In the genomic region with DNA sequence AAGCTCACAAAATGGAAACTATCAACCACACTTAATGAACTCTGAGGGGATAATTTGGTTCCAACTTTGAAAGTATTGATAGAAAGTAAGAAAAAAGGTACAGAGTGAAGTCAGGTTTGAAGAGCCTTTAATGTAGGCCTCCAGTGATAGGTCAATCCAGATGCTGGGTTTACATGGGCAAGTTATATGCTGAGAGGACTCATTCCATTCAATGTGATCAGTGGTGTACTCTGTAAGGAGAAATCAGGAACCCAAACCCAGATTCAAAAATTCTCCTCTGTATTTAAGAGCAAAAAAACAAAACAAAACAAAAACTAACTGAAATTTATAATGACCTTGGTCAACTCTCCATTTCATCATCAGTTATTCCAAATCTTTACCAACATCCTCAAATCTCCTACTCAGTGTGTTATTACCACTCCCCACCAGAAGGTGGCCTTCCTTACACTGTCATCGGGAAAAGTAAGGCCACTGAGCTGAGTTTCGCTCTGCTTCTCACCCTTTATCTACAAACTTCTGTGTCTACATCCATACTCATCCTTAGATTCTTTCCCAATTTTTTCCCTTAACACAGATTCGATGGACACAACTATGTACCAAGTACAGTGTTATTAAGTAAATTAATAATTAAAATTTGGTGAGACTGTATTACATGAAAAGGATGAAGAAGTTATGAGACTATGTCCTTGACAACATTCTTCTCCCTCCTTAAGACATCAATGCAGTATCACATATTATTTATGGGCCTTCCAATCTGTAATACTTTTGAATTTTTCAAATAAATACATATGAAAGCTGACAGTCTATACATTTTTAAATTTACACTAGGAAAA, we compare ENCODE assay signal across 8 cellular contexts.
DNase-seq lines count a peak whose midpoint lies in the region; ATAC-seq and TF ChIP-seq lines count a peak whose summit lies in the region.

No MANE protein-coding gene starts in this region.

- H3K27ac Mint-ChIP-seq in CD4-positive, alpha-beta T cell: peak overlapping the region; percentile 1
- no peak overlapping the region for H3K27ac Mint-ChIP-seq in activated CD8-positive, alpha-beta T cell treated with anti-CD3 and anti-CD28 coated beads for 36 hours
- H3K27ac Mint-ChIP-seq in naive B cell: peak overlapping the region in 3 of 6 donors; percentile 27 to 66 (median 59)

- H3K4me1 ChIP-seq in tibial artery: no peaks in the 10 kb centered on the region

- intact Hi-C loops in CD4-positive, alpha-beta T cell (cut with DNase I, micrococcal nuclease): loop anchor here (1.0 to 5.0 kb wide), 6 partner anchors 102 to 385 kb away; a partner anchor contains a TSS
- intact Hi-C loops in activated CD8-positive, alpha-beta T cell treated with anti-CD3 and anti-CD28 coated beads for 36 hours (cut with micrococcal nuclease): loop anchor here (2.0 to 10.0 kb wide), 3 partner anchors 102 to 384 kb away; a partner anchor contains a TSS
- intact Hi-C loops in tibial artery (cut with DNase I; ENCODE audit: low total_unique reads): loop anchor here (5.0 kb wide), 1 partner anchor 384 kb away; no protein-coding TSS in a partner anchor

- peak; percentile 97 for ATAC-seq in CD4-positive, alpha-beta T cell (ENCODE audit: poor library complexity)
- ATAC-seq in GM19023 (IDR thresholded peaks at IDR 0.05; ENCODE audit: unreplicated experiment) (peak; percentile 69), HG03439 (IDR thresholded peaks at IDR 0.05; ENCODE audit: unreplicated experiment) (peak; percentile 84), esophagus mucosa (peak; percentile 86), naive B cell (ENCODE audit: low read depth in 2 of 2) (peak; percentile 43 to 81)
- peak; percentile 90 for ATAC-seq in activated CD8-positive, alpha-beta T cell treated with anti-CD3 and anti-CD28 coated beads for 36 hours

- no peak overlapping the region for H3K4me3 Mint-ChIP-seq in CD4-positive, alpha-beta T cell
- no peak overlapping the region for H3K4me3 Mint-ChIP-seq in activated CD8-positive, alpha-beta T cell treated with anti-CD3 and anti-CD28 coated beads for 36 hours
- H3K4me3 Mint-ChIP-seq in naive B cell: no peak overlapping the region

- POLR2A ChIA-PET in CD4-positive, alpha-beta T cell (lab: Charles Lee): interaction anchor here (1.0 to 1.6 kb wide), 4 partner anchors 201 to 380 kb away, joined by 3 to 8 read pairs (median 5); a partner anchor contains a TSS
- POLR2A ChIA-PET in activated CD8-positive, alpha-beta T cell treated with anti-CD3 and anti-CD28 coated beads for 36 hours (lab: Charles Lee): interaction anchor here (0.6 kb wide), 1 partner anchor 200 kb away, joined by 3 read pairs; no protein-coding TSS in a partner anchor

- H3K36me3 Mint-ChIP-seq in CD4-positive, alpha-beta T cell (ENCODE audit: low read depth): peaks cover 60% of the 10 kb centered on the region
- H3K36me3 Mint-ChIP-seq in activated CD8-positive, alpha-beta T cell treated with anti-CD3 and anti-CD28 coated beads for 36 hours (ENCODE audit: low read depth): peaks cover 21% of the 10 kb centered on the region
- peaks cover 8 to 9% of the 10 kb centered on the region in 2 donors for H3K36me3 Mint-ChIP-seq in naive B cell

- H3K4me1 Mint-ChIP-seq in CD4-positive, alpha-beta T cell (ENCODE audit: low read depth): no peaks in the 10 kb centered on the region
- peaks cover 5% of the 10 kb centered on the region for H3K4me1 Mint-ChIP-seq in activated CD8-positive, alpha-beta T cell treated with anti-CD3 and anti-CD28 coated beads for 36 hours (ENCODE audit: low read depth)
- H3K4me1 Mint-ChIP-seq in naive B cell: peaks cover 0 to 4% (median 0%) of the 10 kb centered on the region in 3 donors

- peak; percentile 95 for TF ChIP-seq CTCF in CD4-positive, alpha-beta T cell (IDR thresholded peaks at IDR 0.05)
- peak; percentile 93 for TF ChIP-seq CTCF in activated CD8-positive, alpha-beta T cell treated with anti-CD3 and anti-CD28 coated beads for 36 hours (IDR thresholded peaks at IDR 0.05)
- peak; percentile 88 to 89 for TF ChIP-seq CTCF in tibial artery (IDR thresholded peaks at IDR 0.05)

- no peak overlapping the region for H3K4me3 ChIP-seq in tibial artery

- peak in 9 of 10 experiments; percentile 4 to 41 (median 30) for DNase-seq in CD4-positive, alpha-beta T cell
- peak; percentile 18 for DNase-seq in NCI-H446 treated with DMSO at 0.1 percent for 48 hours (lab: John Stamatoyannopoulos, UW)
- peak; percentile 64 for DNase-seq in activated CD8-positive, alpha-beta T cell treated with anti-CD3 and anti-CD28 coated beads for 36 hours
- peak; percentile 46 for DNase-seq in naive B cell
- peak in 1 of 2 donors; percentile 74 for DNase-seq in tibial artery

- CTCF ChIA-PET in CD4-positive, alpha-beta T cell (lab: Charles Lee): interaction anchor here (0.6 to 2.2 kb wide), 15 partner anchors 11 to 384 kb away, joined by 3 to 19 read pairs (median 4); a partner anchor contains a TSS
- CTCF ChIA-PET in activated CD8-positive, alpha-beta T cell treated with anti-CD3 and anti-CD28 coated beads for 36 hours (lab: Charles Lee): interaction anchor here (0.6 to 2.4 kb wide), 30 partner anchors 14 to 384 kb away, joined by 3 to 18 read pairs (median 4); a partner anchor contains a TSS

- H3K27ac ChIP-seq in CD4-positive, alpha-beta T cell (ENCODE audit: low read depth, low read length): no peak overlapping the region
- no peak overlapping the region for H3K27ac ChIP-seq in tibial artery

- no peaks in the 10 kb centered on the region for H3K9me3 ChIP-seq in CD4-positive, alpha-beta T cell (ENCODE audit: control insufficient read depth, low read length)
- no peaks in the 10 kb centered on the region for H3K9me3 ChIP-seq in tibial artery

- H3K9me3 Mint-ChIP-seq in CD4-positive, alpha-beta T cell: no peaks in the 10 kb centered on the region
- H3K9me3 Mint-ChIP-seq in activated CD8-positive, alpha-beta T cell treated with anti-CD3 and anti-CD28 coated beads for 36 hours: no peaks in the 10 kb centered on the region
- no peaks in the 10 kb centered on the region for H3K9me3 Mint-ChIP-seq in naive B cell

- H3K27me3 Mint-ChIP-seq in CD4-positive, alpha-beta T cell: no peaks in the 10 kb centered on the region
- no peaks in the 10 kb centered on the region for H3K27me3 Mint-ChIP-seq in activated CD8-positive, alpha-beta T cell treated with anti-CD3 and anti-CD28 coated beads for 36 hours
- H3K27me3 Mint-ChIP-seq in naive B cell: no peaks in the 10 kb centered on the region

- peaks cover 39 to 53% (median 48%) of the 10 kb centered on the region in 3 donors for H3K36me3 ChIP-seq in tibial artery

- H3K27me3 ChIP-seq in CD4-positive, alpha-beta T cell (ENCODE audit: control insufficient read depth, insufficient read depth, low read length): no peaks in the 10 kb centered on the region
- H3K27me3 ChIP-seq in tibial artery: no peaks in the 10 kb centered on the region
